In the genomic region with DNA sequence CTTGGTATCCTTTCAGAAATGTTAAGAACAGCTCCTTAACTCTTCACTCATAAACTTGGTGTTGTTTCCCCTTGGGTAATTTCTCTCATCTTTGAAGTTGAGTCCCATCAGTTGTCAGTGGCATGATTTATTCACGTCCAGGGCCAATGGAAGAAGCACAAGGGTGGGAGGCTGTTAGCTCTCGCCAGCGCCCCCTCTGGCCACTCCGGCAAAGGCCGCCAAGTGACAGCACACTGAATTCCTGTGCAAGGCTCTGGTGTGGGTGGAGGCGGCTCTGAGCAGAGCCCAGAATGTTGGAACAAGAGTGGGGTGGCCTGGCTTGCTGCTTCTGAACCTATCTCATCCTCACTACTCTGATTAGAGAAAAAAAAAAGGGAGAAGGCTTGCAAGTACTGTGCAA, we compare ENCODE assay signal across 8 cellular contexts.
DNase-seq lines count a peak whose midpoint lies in the region; ATAC-seq and TF ChIP-seq lines count a peak whose summit lies in the region.

No MANE protein-coding gene starts in this region.

- TF ChIP-seq CTCF in RWPE2 (IDR thresholded peaks at IDR 0.05; ENCODE audit: poor library complexity, severe bottlenecking) (peak; percentile 25), tibial artery (IDR thresholded peaks at IDR 0.05) (peak in 1 of 2 experiments; percentile 33)

- H3K27me3 ChIP-seq in RWPE2 (ENCODE audit: insufficient read depth, poor library complexity, severe bottlenecking) = no peaks in the 10 kb centered on the region
- H3K27me3 ChIP-seq in tibial artery = no peaks in the 10 kb centered on the region

- peak; percentile 50 to 53 for DNase-seq in activated T-cell treated with anti-CD3 and anti-CD28 coated beads, Interleukin-2, amount 50 U/mL, for 48 hours
- DNase-seq in activated T-cell treated with anti-CD3 and anti-CD28 coated beads, Interleukin-2, amount 50 U/mL, for 1 hour = no peak
- DNase-seq in RWPE2 (ENCODE audit: low spot score) = no peak
- peak; percentile 14 for DNase-seq in germinal center (ENCODE audit: low spot score)
- DNase-seq in tibial artery = peak; percentile 79 to 84
- no peak for DNase-seq in NCI-H1694 (lab: John Stamatoyannopoulos, UW)
- DNase-seq in activated naive CD4-positive, alpha-beta T cell treated with anti-CD3 and anti-CD28 coated beads, Interleukin-2, amount 50 U/mL, for 16 hours = no peak

- intact Hi-C loops in tibial artery (cut with DNase I; ENCODE audit: low total_unique reads) = no loop called here

- H3K4me1 ChIP-seq in RWPE2 (ENCODE audit: insufficient read depth, poor library complexity, severe bottlenecking) (peaks cover 6% of the 10 kb centered on the region), tibial artery (peaks cover 0 to 35% (median 24%) of the 10 kb centered on the region in 4 donors)

- ATAC-seq in RWPE2 (ENCODE audit: low read depth) (no peak), HG03135 (IDR thresholded peaks at IDR 0.05; ENCODE audit: unreplicated experiment) (no peak)

- H3K9me3 ChIP-seq in RWPE2 (ENCODE audit: severe bottlenecking) (no peaks in the 10 kb centered on the region), tibial artery (no peaks in the 10 kb centered on the region)

- H3K27ac ChIP-seq in RWPE2 (ENCODE audit: poor library complexity, severe bottlenecking) (no peak overlapping the region), tibial artery (no peak overlapping the region)

- H3K36me3 ChIP-seq in RWPE2 (ENCODE audit: low read depth) (no peaks in the 10 kb centered on the region), tibial artery (no peaks in the 10 kb centered on the region)

- H3K4me3 ChIP-seq in RWPE2 (ENCODE audit: severe bottlenecking) (no peak overlapping the region), tibial artery (no peak overlapping the region)

Comparison
In these comparisons a context has a peak if more than half of its experiments do, and no peak if none do; other contexts are left out.
1. DNase-seq: peak in activated T-cell treated with anti-CD3 and anti-CD28 coated beads, Interleukin-2, amount 50 U/mL, for 48 hours (2 of 2), germinal center (single experiment) and tibial artery (2 of 2); none in activated T-cell treated with anti-CD3 and anti-CD28 coated beads, Interleukin-2, amount 50 U/mL, for 1 hour (single experiment), RWPE2 (single experiment), NCI-H1694 (single experiment) and activated naive CD4-positive, alpha-beta T cell treated with anti-CD3 and anti-CD28 coated beads, Interleukin-2, amount 50 U/mL, for 16 hours (single experiment).